14 cellular contexts compared by ENCODE assay signal in genomic region chr4:109752545-109752944, GRCh38. TPM values are rescaled to one million over a fixed set of nuclear protein-coding genes. Genes with fewer than 3 reads are reported as not detected.
"Had no signal": no experiment of that assay in that cellular context is flagged by ENCODE, and none has a peak within 500 bp of the region (broad histone marks: within the 10 kb centered on the region; RNA-seq: fewer than 3 reads in every experiment).

No MANE protein-coding gene starts in this region.

- H3K9me3 Mint-ChIP-seq: activated CD4-positive, alpha-beta memory T cell treated with anti-CD3 and anti-CD28 coated beads for 36 hours; activated T-cell treated with anti-CD3 and anti-CD28 coated beads, Interleukin-2, amount 50 U/mL, for 4 hours; natural killer cell treated with Interleukin-12 subunit alpha and Interleukin-12 subunit beta and Interleukin-15 and Interleukin-18, amount 100 ng/mL, for 72 hours; stimulated activated effector memory CD8-positive, alpha-beta T cell treated with anti-CD3 and anti-CD28 coated beads, Interleukin-12 subunit alpha, Interleukin-12 subunit beta, amount 100 ng/mL, for 72 hours had no signal

- ATAC-seq: activated T-cell treated with anti-CD3 and anti-CD28 coated beads, Interleukin-2, amount 50 U/mL, for 4 hours; foreskin keratinocyte; natural killer cell treated with Interleukin-12 subunit alpha and Interleukin-12 subunit beta and Interleukin-15 and Interleukin-18, amount 100 ng/mL, for 72 hours; stimulated activated effector memory CD8-positive, alpha-beta T cell treated with anti-CD3 and anti-CD28 coated beads, Interleukin-12 subunit alpha, Interleukin-12 subunit beta, amount 100 ng/mL, for 72 hours had no signal

- H3K4me1 Mint-ChIP-seq: stimulated activated effector memory CD8-positive, alpha-beta T cell treated with anti-CD3 and anti-CD28 coated beads, Interleukin-12 subunit alpha, Interleukin-12 subunit beta, amount 100 ng/mL, for 72 hours had no signal

- H3K27ac Mint-ChIP-seq: activated CD4-positive, alpha-beta memory T cell treated with anti-CD3 and anti-CD28 coated beads for 36 hours; natural killer cell treated with Interleukin-12 subunit alpha and Interleukin-12 subunit beta and Interleukin-15 and Interleukin-18, amount 100 ng/mL, for 72 hours; stimulated activated effector memory CD8-positive, alpha-beta T cell treated with anti-CD3 and anti-CD28 coated beads, Interleukin-12 subunit alpha, Interleukin-12 subunit beta, amount 100 ng/mL, for 72 hours had no signal

- H3K4me3 Mint-ChIP-seq: activated CD4-positive, alpha-beta memory T cell treated with anti-CD3 and anti-CD28 coated beads for 36 hours; activated T-cell treated with anti-CD3 and anti-CD28 coated beads, Interleukin-2, amount 50 U/mL, for 4 hours; natural killer cell treated with Interleukin-12 subunit alpha and Interleukin-12 subunit beta and Interleukin-15 and Interleukin-18, amount 100 ng/mL, for 72 hours; stimulated activated effector memory CD8-positive, alpha-beta T cell treated with anti-CD3 and anti-CD28 coated beads, Interleukin-12 subunit alpha, Interleukin-12 subunit beta, amount 100 ng/mL, for 72 hours had no signal

- DNase-seq: activated CD4-positive, alpha-beta memory T cell treated with anti-CD3 and anti-CD28 coated beads for 36 hours; activated T-cell treated with anti-CD3 and anti-CD28 coated beads, Interleukin-2, amount 50 U/mL, for 4 hours; anterior cingulate cortex; brain microvascular endothelial cell; cortex of kidney; effector CD4-positive, alpha-beta T cell; foreskin keratinocyte; mesenchymal stem cell; stimulated activated CD4-positive, alpha-beta T cell treated with anti-CD3 and anti-CD28 coated beads, Interleukin-12 subunit alpha, Interleukin-12 subunit beta, amount 100 ng/mL, for 4 hours; stimulated activated CD4-positive, alpha-beta T cell treated with anti-CD3 and anti-CD28 coated beads, Interleukin-2, amount 100 ng/mL, for 24 hours; tibial artery; uterus had no signal

- H3K36me3 Mint-ChIP-seq: activated CD4-positive, alpha-beta memory T cell treated with anti-CD3 and anti-CD28 coated beads for 36 hours; natural killer cell treated with Interleukin-12 subunit alpha and Interleukin-12 subunit beta and Interleukin-15 and Interleukin-18, amount 100 ng/mL, for 72 hours; stimulated activated effector memory CD8-positive, alpha-beta T cell treated with anti-CD3 and anti-CD28 coated beads, Interleukin-12 subunit alpha, Interleukin-12 subunit beta, amount 100 ng/mL, for 72 hours had no signal

RNA-seq across cellular contexts. Expression of gene CFI, which starts 49.3 kb away (rescaled TPM):
- total RNA-seq: foreskin keratinocyte; natural killer cell treated with Interleukin-12 subunit alpha and Interleukin-12 subunit beta and Interleukin-15 and Interleukin-18, amount 100 ng/mL, for 72 hours had no signal
